In the genomic region with DNA sequence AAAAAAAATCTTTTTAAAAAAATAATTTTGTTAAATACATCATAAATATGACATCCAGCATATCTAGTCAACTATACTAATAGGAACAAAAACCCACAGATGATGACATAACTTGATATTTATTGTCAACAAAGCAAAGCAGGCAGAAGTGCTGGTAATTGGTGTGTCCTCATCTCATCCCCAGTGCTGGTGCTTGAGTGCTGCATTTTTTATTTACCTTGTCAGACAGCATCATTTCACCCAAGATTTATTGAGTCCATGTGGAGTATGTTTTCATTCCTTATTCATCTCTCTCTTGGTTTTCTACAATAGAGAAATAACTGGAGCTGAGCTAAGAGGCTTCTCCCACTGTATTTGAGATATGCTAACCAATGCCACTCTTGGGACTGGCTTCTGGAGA, we compare ENCODE assay signal across 24 cellular contexts.
DNase-seq lines count a peak whose midpoint lies in the region; ATAC-seq and TF ChIP-seq lines count a peak whose summit lies in the region.
"Had no signal": no experiment of that assay in that cellular context is flagged by ENCODE, and none has a peak within 500 bp of the region (broad histone marks: within the 10 kb centered on the region; RNA-seq: fewer than 3 reads in every experiment).

No MANE protein-coding gene starts in this region.

- H3K4me3 Mint-ChIP-seq in natural killer cell = no peak overlapping the region
- H3K4me3 Mint-ChIP-seq: brain; CD8-positive, alpha-beta memory T cell; GM23338; naive B cell; T-helper 17 cell had no signal

- H3K4me3 ChIP-seq in fibroblast of mammary gland (ENCODE audit: control insufficient read depth, low read depth, low read length) = no peak overlapping the region
- H3K4me3 ChIP-seq: esophagus muscularis mucosa, GM23338, K562, right atrium auricular region, SJCRH30 had no signal

- DNase-seq in DMS79 (lab: John Stamatoyannopoulos, UW) (peak; percentile 92), NCI-H1417 treated with DMSO at 0.1 percent for 48 hours (lab: John Stamatoyannopoulos, UW) (peak; percentile 97), NCI-H2227 treated with DMSO at 0.1 percent for 48 hours (lab: John Stamatoyannopoulos, UW) (peak; percentile 75), fibroblast of mammary gland (ENCODE audit: low read depth) (peak; percentile 9), NCI-H1048 (lab: John Stamatoyannopoulos, UW) (no peak), GM10266 (ENCODE audit: extremely low spot score) (no peak), natural killer cell (no peak)
- DNase-seq: activated effector memory CD4-positive, alpha-beta T cell treated with Interleukin-2 at 50 U/mL for 16 hours; AML-193; CD8-positive, alpha-beta memory T cell; effector memory CD4-positive, alpha-beta T cell; mesendoderm; naive B cell; PC-3; SJCRH30; stimulated activated CD4-positive, alpha-beta T cell treated with anti-CD3 and anti-CD28 coated beads, Interleukin-4, amount 100 ng/mL, for 4 hours; T-helper 17 cell; trophoblast cell had no signal

- peaks cover 3 to 14% of the 10 kb centered on the region in 2 donors for H3K27me3 Mint-ChIP-seq in natural killer cell (ENCODE audit: low read depth in 2 of 2)

- no peak for ATAC-seq in natural killer cell
- no peak for ATAC-seq in HG02981 (IDR thresholded peaks at IDR 0.05; ENCODE audit: unreplicated experiment)
- ATAC-seq: GM23338, K562, PC-3, T-helper 17 cell had no signal

- H3K36me3 Mint-ChIP-seq in natural killer cell = no peaks in the 10 kb centered on the region
- H3K36me3 Mint-ChIP-seq: brain; CD8-positive, alpha-beta memory T cell; naive B cell had no signal

- H3K9me3 Mint-ChIP-seq in natural killer cell = no peaks in the 10 kb centered on the region
- H3K9me3 Mint-ChIP-seq: brain, GM23338 had no signal

- no peak overlapping the region for H3K27ac Mint-ChIP-seq in natural killer cell
- H3K27ac Mint-ChIP-seq: brain; CD8-positive, alpha-beta memory T cell; GM23338; naive B cell; T-helper 17 cell had no signal

- H3K4me1 Mint-ChIP-seq in natural killer cell = no peaks in the 10 kb centered on the region
- H3K4me1 Mint-ChIP-seq: brain; CD8-positive, alpha-beta memory T cell; GM23338; naive B cell; T-helper 17 cell had no signal

- TF ChIP-seq CTCF in fibroblast of mammary gland (conservative IDR thresholded peaks at IDR 0.05; ENCODE audit: control insufficient read depth, insufficient read depth, low read depth, low read length) = no peak
- no peak for TF ChIP-seq CTCF in GM10266 (IDR thresholded peaks at IDR 0.05; ENCODE audit: control insufficient read depth, insufficient read depth, low read depth, missing control alignments)
- TF ChIP-seq CTCF in natural killer cell (IDR thresholded peaks at IDR 0.05) = no peak

- intact Hi-C loops in natural killer cell (cut with micrococcal nuclease) = no loop called here

Comparison
In these comparisons a context has a peak if more than half of its experiments do, and no peak if none do; other contexts are left out.
1. DNase-seq: peak in DMS79 (single experiment), NCI-H1417 treated with DMSO at 0.1 percent for 48 hours (single experiment), NCI-H2227 treated with DMSO at 0.1 percent for 48 hours (single experiment) and fibroblast of mammary gland (single experiment); none in NCI-H1048 (single experiment), GM10266 (single experiment) and natural killer cell (single experiment).